In the genomic region with DNA sequence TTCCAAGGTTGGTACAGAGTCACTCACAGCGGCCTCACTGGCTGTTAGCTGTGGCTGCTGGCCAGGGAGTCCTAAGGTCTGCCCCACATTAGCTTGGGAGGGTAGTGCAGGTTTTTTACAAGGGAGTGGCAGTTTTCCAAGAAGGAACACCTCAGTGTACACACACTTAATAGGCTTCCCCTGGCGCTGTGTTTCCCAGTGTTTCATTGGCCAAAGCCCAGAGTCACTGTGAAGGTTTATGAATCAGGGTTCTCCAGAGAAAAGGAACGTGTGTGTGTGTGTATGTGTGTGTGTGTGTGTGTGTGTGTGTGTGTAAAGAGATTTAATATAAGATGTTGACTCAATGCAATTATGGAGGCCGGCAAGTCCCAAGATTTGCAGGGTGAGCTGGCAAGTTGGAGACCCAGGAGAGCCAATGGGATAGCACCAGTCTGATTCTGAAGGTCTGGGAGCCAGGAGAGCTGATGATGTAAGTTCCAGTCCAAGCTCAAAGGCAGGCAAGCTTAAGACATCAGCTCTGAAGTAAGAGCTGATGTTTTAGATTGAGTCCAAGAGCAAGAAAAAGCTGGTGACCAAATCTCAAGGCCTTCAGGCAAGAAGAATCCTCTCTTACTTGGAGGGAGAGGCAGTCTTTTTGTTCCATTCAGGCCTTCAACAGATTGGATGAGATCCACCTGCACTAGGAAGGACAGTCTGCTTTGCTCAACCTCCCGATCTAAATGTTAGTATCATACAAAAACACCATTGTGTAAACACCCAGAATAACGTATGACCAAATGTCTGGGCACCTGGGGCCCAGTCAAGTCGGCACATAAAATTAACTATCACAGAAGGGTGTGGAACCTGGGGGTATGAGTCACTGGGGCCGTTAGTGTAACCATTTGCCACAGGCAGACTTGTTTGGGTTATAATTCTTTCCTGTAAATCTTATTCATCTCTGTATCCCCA, we compare ENCODE assay signal across 9 cellular contexts.
DNase-seq lines count a peak whose midpoint lies in the region; ATAC-seq and TF ChIP-seq lines count a peak whose summit lies in the region.
"Had no signal": no experiment of that assay in that cellular context is flagged by ENCODE, and none has a peak within 500 bp of the region (broad histone marks: within the 10 kb centered on the region; RNA-seq: fewer than 3 reads in every experiment).

No MANE protein-coding gene starts in this region.

- TF ChIP-seq EP300 in gastroesophageal sphincter (IDR thresholded peaks at IDR 0.05): no peak

- TF ChIP-seq POLR2A in gastroesophageal sphincter (IDR thresholded peaks at IDR 0.05): no peak

- H3K4me1 ChIP-seq in left ventricle myocardium inferior (peaks cover 11% of the 10 kb centered on the region), gastroesophageal sphincter (peaks cover 0 to 40% (median 0%) of the 10 kb centered on the region in 3 donors)

- H3K27me3 ChIP-seq in left ventricle myocardium inferior (ENCODE audit: low read depth) (no peaks in the 10 kb centered on the region), gastroesophageal sphincter (no peaks in the 10 kb centered on the region), dorsolateral prefrontal cortex (no peaks in the 10 kb centered on the region)

- no peak for DNase-seq in Right ventricle myocardium inferior (ENCODE audit: missing footprints)
- DNase-seq in left ventricle myocardium inferior: no peak
- peak; percentile 37 for DNase-seq in activated CD8-positive, alpha-beta memory T cell treated with anti-CD3 and anti-CD28 coated beads, Interleukin-2, amount 50 U/mL, for 24 hours (ENCODE audit: extremely low read depth)
- DNase-seq in stimulated activated CD8-positive, alpha-beta memory T cell treated with anti-CD3 and anti-CD28 coated beads, Interleukin-12 subunit alpha, Interleukin-12 subunit beta, amount 100 ng/mL, for 24 hours (ENCODE audit: extremely low read depth): peak; percentile 25
- DNase-seq in dorsolateral prefrontal cortex: no peak
- DNase-seq: activated B cell treated with CpG ODN at 0.5 μM for 24 hours had no signal

- 35 to 47% methylated on average over 5 to 8 of the region's 8 CpGs for WGBS in gastroesophageal sphincter (ENCODE audit: low coverage in 1 of 2), 2 donors

- TF ChIP-seq CTCF in left ventricle myocardium inferior (IDR thresholded peaks at IDR 0.05; ENCODE audit: borderline replicate concordance): no peak
- no peak for TF ChIP-seq CTCF in gastroesophageal sphincter (IDR thresholded peaks at IDR 0.05)
- no peak for TF ChIP-seq CTCF in dorsolateral prefrontal cortex (IDR thresholded peaks at IDR 0.05 in 54 of 56, conservative IDR thresholded peaks at IDR 0.05 in 2 of 56; ENCODE audit: low read depth in 1 of 56, partially characterized antibody in 56 of 56)

- intact Hi-C loops in Right ventricle myocardium inferior (cut with DNase I) (no loop called here), left ventricle myocardium inferior (cut with micrococcal nuclease) (no loop called here), dorsolateral prefrontal cortex (cut with DNase I) (no loop called here)

- no peak overlapping the region for H3K4me3 ChIP-seq in left ventricle myocardium inferior
- no peak overlapping the region for H3K4me3 ChIP-seq in gastroesophageal sphincter
- no peak overlapping the region for H3K4me3 ChIP-seq in dorsolateral prefrontal cortex

- H3K9me3 ChIP-seq in left ventricle myocardium inferior (replicated peaks) (no peaks in the 10 kb centered on the region), gastroesophageal sphincter (no peaks in the 10 kb centered on the region)

- ATAC-seq in Right ventricle myocardium inferior (peak; percentile 23), gastroesophageal sphincter (peak; percentile 13), GM21723 (IDR thresholded peaks at IDR 0.05; ENCODE audit: unreplicated experiment) (no peak), HG03521 (IDR thresholded peaks at IDR 0.05; ENCODE audit: unreplicated experiment) (no peak)

- H3K36me3 ChIP-seq in left ventricle myocardium inferior: no peaks in the 10 kb centered on the region
- no peaks in the 10 kb centered on the region for H3K36me3 ChIP-seq in gastroesophageal sphincter

- no peak overlapping the region for H3K27ac ChIP-seq in left ventricle myocardium inferior (replicated peaks)
- peak overlapping the region in 1 of 4 donors; percentile 52 for H3K27ac ChIP-seq in gastroesophageal sphincter
- peak overlapping the region in 21 of 59 donors; percentile 3 to 70 (median 40) for H3K27ac ChIP-seq in dorsolateral prefrontal cortex

Comparison
In these comparisons a context has a peak if more than half of its experiments do, and no peak if none do; other contexts are left out.
1. ATAC-seq: peak in Right ventricle myocardium inferior (single experiment) and gastroesophageal sphincter (single experiment); none in GM21723 (single experiment) and HG03521 (single experiment).
2. DNase-seq: peak in activated CD8-positive, alpha-beta memory T cell treated with anti-CD3 and anti-CD28 coated beads, Interleukin-2, amount 50 U/mL, for 24 hours (single experiment) and stimulated activated CD8-positive, alpha-beta memory T cell treated with anti-CD3 and anti-CD28 coated beads, Interleukin-12 subunit alpha, Interleukin-12 subunit beta, amount 100 ng/mL, for 24 hours (single experiment); none in Right ventricle myocardium inferior (single experiment), left ventricle myocardium inferior (single experiment) and dorsolateral prefrontal cortex (0 of 10).